8 cellular contexts compared by ENCODE assay signal in the genomic region with DNA sequence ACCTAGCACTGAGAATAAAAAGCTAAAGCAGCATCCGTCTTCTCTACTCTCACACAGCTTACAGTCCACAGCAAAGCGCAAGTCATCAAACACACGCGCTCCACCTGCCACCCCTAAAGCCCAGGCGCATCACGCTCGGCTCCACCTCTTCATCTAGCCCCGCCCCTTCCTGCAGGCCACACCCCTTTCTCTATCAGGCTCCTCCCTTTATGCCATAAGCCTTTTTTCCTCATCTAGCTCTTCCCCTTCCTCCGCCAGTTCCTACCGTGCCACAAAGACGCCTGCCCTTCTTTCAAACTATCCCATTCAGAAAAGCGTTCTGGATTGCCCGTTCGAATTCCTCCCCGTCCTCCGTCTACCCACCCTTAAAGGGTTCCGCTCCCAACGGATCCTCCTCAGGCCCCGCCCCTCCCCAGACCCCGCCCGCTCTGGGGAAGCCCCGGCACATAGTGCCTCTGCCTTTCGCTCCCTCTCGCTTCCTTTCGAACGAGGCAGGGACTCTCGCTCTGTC. TPM values are rescaled to one million over a fixed set of nuclear protein-coding genes. Genes with fewer than 3 reads are reported as not detected.
DNase-seq lines count a peak whose midpoint lies in the region; ATAC-seq and TF ChIP-seq lines count a peak whose summit lies in the region.

No MANE protein-coding gene starts in this region.

- H3K27ac Mint-ChIP-seq in activated CD8-positive, alpha-beta memory T cell treated with anti-CD3 and anti-CD28 coated beads, Interleukin-2, amount 10 ng/mL, durations not matched to agents 7 days and 5 days = no peak overlapping the region

- peaks cover 4% of the 10 kb centered on the region for H3K27me3 Mint-ChIP-seq in activated CD8-positive, alpha-beta memory T cell treated with anti-CD3 and anti-CD28 coated beads, Interleukin-2, amount 10 ng/mL, durations not matched to agents 7 days and 5 days

- peak overlapping the region; percentile 52 for H3K4me3 ChIP-seq in epithelial cell of esophagus (ENCODE audit: low read length)

- H3K9me3 Mint-ChIP-seq in activated CD8-positive, alpha-beta memory T cell treated with anti-CD3 and anti-CD28 coated beads, Interleukin-2, amount 10 ng/mL, durations not matched to agents 7 days and 5 days (ENCODE audit: low read depth) = no peaks in the 10 kb centered on the region

- peaks cover 4% of the 10 kb centered on the region for H3K4me1 Mint-ChIP-seq in activated CD8-positive, alpha-beta memory T cell treated with anti-CD3 and anti-CD28 coated beads, Interleukin-2, amount 10 ng/mL, durations not matched to agents 7 days and 5 days

- CTCF ChIA-PET in activated CD8-positive, alpha-beta memory T cell treated with anti-CD3 and anti-CD28 coated beads, Interleukin-2, amount 10 ng/mL, durations not matched to agents 7 days and 5 days (lab: Charles Lee) = interaction anchor here (0.6 to 3.5 kb wide), 3 partner anchors 41 to 327 kb away, joined by 3 to 40 read pairs (median 3); a partner anchor contains a TSS

- no peaks in the 10 kb centered on the region for H3K36me3 Mint-ChIP-seq in activated CD8-positive, alpha-beta memory T cell treated with anti-CD3 and anti-CD28 coated beads, Interleukin-2, amount 10 ng/mL, durations not matched to agents 7 days and 5 days

- no peak overlapping the region for H3K4me3 Mint-ChIP-seq in activated CD8-positive, alpha-beta memory T cell treated with anti-CD3 and anti-CD28 coated beads, Interleukin-2, amount 10 ng/mL, durations not matched to agents 7 days and 5 days

- peak; percentile 70 for DNase-seq in COLO829 (ENCODE audit: low spot score)
- peak in 73 of 76 experiments; percentile 42 to 99 (median 88) for DNase-seq in HUDEP-2 (lab: John Stamatoyannopoulos, UW; ENCODE audit: unreplicated experiment in 76 of 76)
- DNase-seq in NOMO-1 treated with DMSO at 0.1 percent for 48 hours (lab: John Stamatoyannopoulos, UW; ENCODE audit: unreplicated experiment) = peak; percentile 88
- peak; percentile 93 for DNase-seq in activated CD8-positive, alpha-beta memory T cell treated with anti-CD3 and anti-CD28 coated beads, Interleukin-2, amount 10 ng/mL, durations not matched to agents 7 days and 5 days
- DNase-seq in epithelial cell of esophagus (ENCODE audit: low read depth) = peak; percentile 87
- peak; percentile 91 for DNase-seq in mucosa of gallbladder (ENCODE audit: low spot score)
- DNase-seq in stimulated activated CD8-positive, alpha-beta memory T cell treated with anti-CD3 and anti-CD28 coated beads, Interleukin-4, amount 100 ng/mL, for 24 hours (ENCODE audit: low read depth) = peak; percentile 86

- no peak for TF ChIP-seq CTCF in epithelial cell of esophagus (IDR thresholded peaks at IDR 0.05; ENCODE audit: insufficient read depth, low read depth, low read length, missing control alignments)

- ATAC-seq in GM21515 (IDR thresholded peaks at IDR 0.05; ENCODE audit: unreplicated experiment) = peak; percentile 84
- peak; percentile 91 for ATAC-seq in activated CD8-positive, alpha-beta memory T cell treated with anti-CD3 and anti-CD28 coated beads, Interleukin-2, amount 10 ng/mL, durations not matched to agents 7 days and 5 days

RNA-seq across cellular contexts. Expression of a gene that starts 0.4 kb away (rescaled TPM):
- total RNA-seq in activated CD8-positive, alpha-beta memory T cell treated with anti-CD3 and anti-CD28 coated beads, Interleukin-2, amount 10 ng/mL, durations not matched to agents 7 days and 5 days = not detected
- total RNA-seq in mucosa of gallbladder = 1.2 TPM

RNA-seq across cellular contexts. Expression of a gene that starts 19.6 kb away (rescaled TPM):
- total RNA-seq in activated CD8-positive, alpha-beta memory T cell treated with anti-CD3 and anti-CD28 coated beads, Interleukin-2, amount 10 ng/mL, durations not matched to agents 7 days and 5 days = 10 to 100 TPM in 1 of 2 experiments, 1 to 10 TPM in 1; 7.1 to 12.1 TPM
- total RNA-seq in mucosa of gallbladder = 13.1 TPM

RNA-seq across cellular contexts. Expression of a gene that starts 41.0 kb away (rescaled TPM):
- total RNA-seq in activated CD8-positive, alpha-beta memory T cell treated with anti-CD3 and anti-CD28 coated beads, Interleukin-2, amount 10 ng/mL, durations not matched to agents 7 days and 5 days = 10 to 100 TPM; 20.9 to 27.5 TPM
- 28.9 TPM for total RNA-seq in mucosa of gallbladder

Comparison
In these comparisons a context has a peak if more than half of its experiments do, and no peak if none do; other contexts are left out.
1. Peak in every context shown above with its lines: DNase-seq, ATAC-seq and H3K4me3 ChIP-seq.